Comparison of ENCODE assay signal across 18 cellular contexts in the genomic region with DNA sequence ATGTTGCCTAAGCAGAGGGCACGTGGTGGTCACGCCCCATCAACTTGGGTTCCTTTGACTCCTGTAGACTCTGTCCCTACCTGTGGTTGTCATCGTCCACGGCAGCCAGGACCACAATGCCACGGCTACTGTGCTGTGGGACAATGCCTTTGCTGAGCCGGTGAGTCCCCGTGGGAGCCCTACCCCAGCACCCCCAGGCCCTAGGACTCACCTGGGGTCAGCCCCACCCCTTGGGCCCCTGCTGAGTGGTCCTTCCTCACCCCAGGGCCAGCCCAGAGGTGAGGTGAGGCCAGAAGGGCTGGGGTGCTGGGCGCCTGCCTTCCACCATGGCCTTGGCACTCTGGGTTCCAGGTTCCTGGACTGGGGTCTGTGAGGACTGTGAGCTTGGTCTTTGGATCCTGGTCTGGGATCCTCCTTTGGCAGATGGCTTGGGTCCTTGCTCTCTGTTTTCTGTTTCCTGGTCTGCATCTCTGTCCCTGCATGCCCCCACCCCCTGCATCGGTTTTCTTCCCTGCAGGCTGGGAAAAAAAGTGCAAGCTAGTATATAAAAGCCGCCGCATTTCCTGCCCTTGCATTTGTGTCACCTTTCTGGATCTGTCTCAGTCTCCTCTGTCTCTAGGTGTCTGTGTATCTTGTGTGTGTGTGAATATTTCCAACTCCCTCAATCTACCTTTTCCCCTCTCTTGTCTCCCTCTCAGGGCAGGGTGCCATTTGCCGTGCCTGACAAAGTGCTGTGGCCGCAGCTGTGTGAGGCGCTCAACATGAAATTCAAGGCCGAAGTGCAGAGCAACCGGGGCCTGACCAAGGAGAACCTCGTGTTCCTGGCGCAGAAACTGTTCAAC. TPM values are rescaled to one million over a fixed set of nuclear protein-coding genes. Genes with fewer than 3 reads are reported as not detected.
DNase-seq lines count a peak whose midpoint lies in the region; ATAC-seq and TF ChIP-seq lines count a peak whose summit lies in the region.
"Had no signal": no experiment of that assay in that cellular context is flagged by ENCODE, and none has a peak within 500 bp of the region (broad histone marks: within the 10 kb centered on the region; RNA-seq: fewer than 3 reads in every experiment).

No MANE protein-coding gene starts in this region.

- intact Hi-C loops in vagina (cut with DNase I): no loop called here

- peak; percentile 24 to 70 (median 33) for DNase-seq in stimulated activated naive CD4-positive, alpha-beta T cell (lab: John Stamatoyannopoulos, UW)
- DNase-seq in stimulated activated naive CD4-positive, alpha-beta T cell treated with Interleukin-2 at 50 U/mL for 16 hours (lab: John Stamatoyannopoulos, UW): no peak
- DNase-seq in activated CD4-positive, alpha-beta memory T cell treated with anti-CD3 and anti-CD28 coated beads, Interleukin-2, amount 10 ng/mL, durations not matched to agents 7 days and 5 days: no peak
- DNase-seq in left lobe of liver (ENCODE audit: low spot score): no peak
- DNase-seq in vagina (ENCODE audit: extremely low spot score in 2 of 2): no peak
- DNase-seq in GM13977 (ENCODE audit: low spot score): no peak
- DNase-seq: AML-193, Calu3, endodermal cell, heart left ventricle, immature natural killer cell, KG1, NCI-H1092, NCI-H2171, pancreas had no signal

- WGBS in thymus: 96% methylated on average over 18 of the region's 18 CpGs

- H3K9me3 ChIP-seq in thymus (ENCODE audit: control insufficient read depth) (no peaks in the 10 kb centered on the region), vagina (no peaks in the 10 kb centered on the region)
- H3K9me3 ChIP-seq: heart left ventricle, pancreas had no signal

- H3K4me1 ChIP-seq in thymus (ENCODE audit: control insufficient read depth, insufficient read depth, low read length) (peaks cover 15% of the 10 kb centered on the region), vagina (peaks cover 16% of the 10 kb centered on the region)
- H3K4me1 ChIP-seq: pancreas had no signal

- no peaks in the 10 kb centered on the region for H3K27me3 Mint-ChIP-seq in activated CD4-positive, alpha-beta memory T cell treated with anti-CD3 and anti-CD28 coated beads, Interleukin-2, amount 10 ng/mL, durations not matched to agents 7 days and 5 days

- H3K36me3 ChIP-seq in thymus (ENCODE audit: control insufficient read depth, insufficient read depth): peaks cover 45% of the 10 kb centered on the region
- H3K36me3 ChIP-seq in vagina: peaks cover 0 to 63% of the 10 kb centered on the region in 2 donors

- TF ChIP-seq CTCF in vagina (IDR thresholded peaks at IDR 0.05): no peak
- no peak for TF ChIP-seq CTCF in GM13977 (IDR thresholded peaks at IDR 0.05; ENCODE audit: extremely low read depth, insufficient read depth, missing control alignments)

- POLR2A ChIA-PET in activated CD4-positive, alpha-beta memory T cell treated with anti-CD3 and anti-CD28 coated beads, Interleukin-2, amount 10 ng/mL, durations not matched to agents 7 days and 5 days (lab: Charles Lee): interaction anchor here (1.3 kb wide), 1 partner anchor 19 kb away, joined by 3 read pairs; no protein-coding TSS in a partner anchor

- peaks cover 16% of the 10 kb centered on the region for H3K4me1 Mint-ChIP-seq in activated CD4-positive, alpha-beta memory T cell treated with anti-CD3 and anti-CD28 coated beads, Interleukin-2, amount 10 ng/mL, durations not matched to agents 7 days and 5 days
- H3K4me1 Mint-ChIP-seq: endodermal cell, immature natural killer cell had no signal

- peaks cover 80% of the 10 kb centered on the region for H3K36me3 Mint-ChIP-seq in activated CD4-positive, alpha-beta memory T cell treated with anti-CD3 and anti-CD28 coated beads, Interleukin-2, amount 10 ng/mL, durations not matched to agents 7 days and 5 days (ENCODE audit: low read depth)

- H3K27ac ChIP-seq in thymus (ENCODE audit: low read depth): peak overlapping the region; percentile 10
- H3K27ac ChIP-seq in vagina: no peak overlapping the region
- H3K27ac ChIP-seq: heart left ventricle, pancreas had no signal

- ATAC-seq in left lobe of liver (peak; percentile 30), GM21515 (IDR thresholded peaks at IDR 0.05; ENCODE audit: unreplicated experiment) (no peak)
- ATAC-seq: HCT116 had no signal

- H3K27me3 ChIP-seq in thymus (ENCODE audit: control insufficient read depth, insufficient read depth): no peaks in the 10 kb centered on the region
- H3K27me3 ChIP-seq in vagina: no peaks in the 10 kb centered on the region
- H3K27me3 ChIP-seq: heart left ventricle, pancreas had no signal

- no peaks in the 10 kb centered on the region for H3K9me3 Mint-ChIP-seq in activated CD4-positive, alpha-beta memory T cell treated with anti-CD3 and anti-CD28 coated beads, Interleukin-2, amount 10 ng/mL, durations not matched to agents 7 days and 5 days
- H3K9me3 Mint-ChIP-seq: endodermal cell, immature natural killer cell had no signal

- H3K4me3 Mint-ChIP-seq in activated CD4-positive, alpha-beta memory T cell treated with anti-CD3 and anti-CD28 coated beads, Interleukin-2, amount 10 ng/mL, durations not matched to agents 7 days and 5 days: no peak overlapping the region
- H3K4me3 Mint-ChIP-seq: endodermal cell, immature natural killer cell had no signal

- CTCF ChIA-PET in activated CD4-positive, alpha-beta memory T cell treated with anti-CD3 and anti-CD28 coated beads, Interleukin-2, amount 10 ng/mL, durations not matched to agents 7 days and 5 days (lab: Charles Lee): no interaction called here

- TF ChIP-seq POLR2A in vagina (IDR thresholded peaks at IDR 0.05): no peak

- H3K4me3 ChIP-seq in thymus (ENCODE audit: low read length): no peak overlapping the region
- no peak overlapping the region for H3K4me3 ChIP-seq in vagina
- H3K4me3 ChIP-seq: heart left ventricle, pancreas had no signal

- peak overlapping the region; percentile 57 for H3K27ac Mint-ChIP-seq in activated CD4-positive, alpha-beta memory T cell treated with anti-CD3 and anti-CD28 coated beads, Interleukin-2, amount 10 ng/mL, durations not matched to agents 7 days and 5 days
- H3K27ac Mint-ChIP-seq: endodermal cell had no signal

- in situ Hi-C loops in GM13977 (cut with MboI; ENCODE audit: low pct_unique_long_range_greater_than_20kb, low sequenced_read_pairs, unreplicated experiment): loop anchor here (25.0 kb wide), 1 partner anchor 207 kb away; no protein-coding TSS in a partner anchor

RNA-seq across cellular contexts. Expression of gene STAT5A, which starts 17.5 kb away (rescaled TPM):
- total RNA-seq in activated CD4-positive, alpha-beta memory T cell treated with anti-CD3 and anti-CD28 coated beads, Interleukin-2, amount 10 ng/mL, durations not matched to agents 7 days and 5 days: 10 to 100 TPM; 88.4 to 96.7 TPM
- total RNA-seq in left lobe of liver (10.2 TPM), vagina (38.3 TPM)
- 37.6 TPM for polyA plus RNA-seq in thymus

RNA-seq across cellular contexts. Expression of gene STAT5B, which starts 29.6 kb away (rescaled TPM):
- 100 to 1,000 TPM; 163 to 171 TPM for total RNA-seq in activated CD4-positive, alpha-beta memory T cell treated with anti-CD3 and anti-CD28 coated beads, Interleukin-2, amount 10 ng/mL, durations not matched to agents 7 days and 5 days
- total RNA-seq in left lobe of liver: 26.3 TPM
- polyA plus RNA-seq in thymus: 51.6 TPM
- total RNA-seq in vagina: 74.6 TPM

Comparison
In these comparisons a context has a peak if more than half of its experiments do, and no peak if none do; other contexts are left out.
1. DNase-seq: peak in stimulated activated naive CD4-positive, alpha-beta T cell (6 of 6); none in stimulated activated naive CD4-positive, alpha-beta T cell treated with Interleukin-2 at 50 U/mL for 16 hours (single experiment), activated CD4-positive, alpha-beta memory T cell treated with anti-CD3 and anti-CD28 coated beads, Interleukin-2, amount 10 ng/mL, durations not matched to agents 7 days and 5 days (single experiment), left lobe of liver (single experiment), vagina (0 of 2) and GM13977 (single experiment).